Comparison of ENCODE assay signal across 1 cellular context in genomic region chr12:96812153-96812552, GRCh38.
TF ChIP-seq lines count a peak whose summit lies in the region.

No MANE protein-coding gene starts in this region.

TF ChIP-seq in GM23338, 12 proteins besides CTCF, POLR2A, EP300 and RAD21 (continued from another document):
- TF ChIP-seq ZNF462 (CRISPR knock-in tag; IDR thresholded peaks at IDR 0.05) (no peak), ZNF331 (CRISPR knock-in tag; IDR thresholded peaks at IDR 0.05; ENCODE audit: low read depth) (no peak), JUNB (IDR thresholded peaks at IDR 0.05; ENCODE audit: unreplicated experiment) (no peak), EZH2 (IDR thresholded peaks at IDR 0.05; ENCODE audit: low read depth, unreplicated experiment) (no peak), NANOG (IDR thresholded peaks at IDR 0.05; ENCODE audit: borderline replicate concordance) (no peak), ETS1 (IDR thresholded peaks at IDR 0.05) (no peak)
